2 cellular contexts compared by ENCODE assay signal in the genomic region with DNA sequence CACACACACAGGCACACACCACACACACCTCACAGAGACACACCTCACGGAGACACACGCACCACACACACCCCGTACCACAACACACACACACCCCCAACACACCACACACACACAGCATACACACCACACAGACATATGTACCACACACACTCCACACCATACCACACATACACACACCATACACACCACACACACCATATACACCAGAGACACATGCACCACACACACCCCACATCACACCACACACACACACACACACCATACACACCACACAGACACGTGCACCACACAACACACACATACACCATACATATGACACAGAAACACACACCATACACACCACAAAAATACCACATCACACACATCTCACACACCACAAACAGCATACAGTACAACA.
TF ChIP-seq lines count a peak whose summit lies in the region.

No MANE protein-coding gene starts in this region.

TF ChIP-seq in IMR-90, 13 proteins besides CTCF, POLR2A, EP300 and RAD21:
- no peak for TF ChIP-seq RCOR1 (IDR thresholded peaks at IDR 0.05; ENCODE audit: insufficient replicate concordance, low read length)
- no peak for TF ChIP-seq CEBPB (IDR thresholded peaks at IDR 0.05; ENCODE audit: low read depth, low read length)
- no peak for TF ChIP-seq CHD1 (IDR thresholded peaks at IDR 0.05; ENCODE audit: low read depth, low read length)
- TF ChIP-seq MAZ (IDR thresholded peaks at IDR 0.05; ENCODE audit: borderline replicate concordance, low read depth, low read length), result no peak
TF ChIP-seq in IMR-90: peak in this region for 0.

TF ChIP-seq in H1, 55 proteins besides CTCF, POLR2A, EP300 and RAD21:
- TF ChIP-seq CEBPB (IDR thresholded peaks at IDR 0.05; ENCODE audit: low read depth, low read length) (no peak), POLR2AphosphoS5 (IDR thresholded peaks at IDR 0.05; ENCODE audit: low read depth, low read length) (no peak), KDM1A (IDR thresholded peaks at IDR 0.05; ENCODE audit: borderline replicate concordance, low read length) (no peak), RNF2 (IDR thresholded peaks at IDR 0.05; ENCODE audit: borderline replicate concordance, low read depth, low read length, missing control alignments, poor library complexity, severe bottlenecking) (no peak), CHD7 (IDR thresholded peaks at IDR 0.05; ENCODE audit: insufficient replicate concordance, low read length) (no peak), EZH2 (IDR thresholded peaks at IDR 0.05; ENCODE audit: low read depth, low read length, severe bottlenecking) (no peak)
